8 cellular contexts compared by ENCODE assay signal in the genomic region with DNA sequence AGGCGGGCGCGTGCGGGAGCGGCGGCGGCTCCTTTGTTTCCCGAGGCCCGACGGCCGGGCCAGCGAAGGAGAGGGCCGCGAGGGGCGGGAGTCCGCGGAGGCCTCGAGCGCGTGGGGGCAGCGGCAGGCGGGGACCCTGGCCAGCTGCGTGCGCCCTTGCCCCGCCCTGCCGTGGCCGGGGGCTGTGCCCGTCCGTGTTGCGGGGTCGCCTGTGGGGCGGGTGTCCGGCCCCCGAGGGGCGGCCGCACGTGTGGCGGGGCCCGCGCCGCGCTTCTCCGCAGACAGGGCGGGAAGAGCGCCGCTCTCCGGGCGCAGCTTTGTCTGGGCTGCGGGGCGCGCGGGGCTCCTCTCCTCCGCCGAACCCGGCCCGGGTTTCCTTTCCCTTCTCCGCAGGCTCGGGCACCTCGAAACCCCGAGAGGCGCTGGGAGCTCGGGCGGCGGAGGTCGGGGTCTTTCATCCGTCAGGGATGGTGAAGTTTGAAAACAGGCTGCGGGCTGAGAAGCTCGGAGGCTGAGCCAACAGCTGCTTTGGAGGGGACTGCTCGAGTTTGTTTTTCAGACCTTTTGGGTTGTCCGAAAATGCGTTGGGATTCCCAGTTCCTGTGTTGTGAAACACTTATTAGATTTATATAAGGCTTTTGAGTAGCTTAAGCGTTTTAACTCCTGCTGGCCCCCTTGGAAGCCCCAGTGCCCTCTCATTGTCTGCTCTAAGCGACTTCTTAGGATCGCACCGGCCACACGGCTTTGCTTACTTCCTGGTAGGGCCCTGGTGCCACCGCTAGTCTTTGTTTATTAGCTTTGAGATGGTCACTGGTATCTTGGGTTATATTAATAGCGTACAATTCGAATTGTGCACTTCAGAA. TPM values are rescaled to one million over a fixed set of nuclear protein-coding genes. Genes with fewer than 3 reads are reported as not detected.
A peak's percentile ranks its signal among the peaks of the same experiment; 100 is the strongest.
DNase-seq lines count a peak whose midpoint lies in the region; ATAC-seq and TF ChIP-seq lines count a peak whose summit lies in the region.

No MANE protein-coding gene starts in this region.

- TF ChIP-seq CTCF in CD8-positive, alpha-beta T cell (IDR thresholded peaks at IDR 0.05) = no peak
- TF ChIP-seq CTCF in RWPE2 (IDR thresholded peaks at IDR 0.05; ENCODE audit: poor library complexity, severe bottlenecking) (peak; percentile 22), ascending aorta (IDR thresholded peaks at IDR 0.05) (peak in 2 of 3 experiments; percentile 12 to 17)

- no peaks in the 10 kb centered on the region for H3K27me3 Mint-ChIP-seq in CD8-positive, alpha-beta T cell (ENCODE audit: low read depth)

- H3K4me1 ChIP-seq in CD8-positive, alpha-beta T cell (ENCODE audit: insufficient read depth, low read length) = peaks cover 77% of the 10 kb centered on the region
- H3K4me1 ChIP-seq in RWPE2 (ENCODE audit: insufficient read depth, poor library complexity, severe bottlenecking) (peaks cover 58% of the 10 kb centered on the region), ascending aorta (peaks cover 8 to 61% of the 10 kb centered on the region in 2 donors), right cardiac atrium (ENCODE audit: control insufficient read depth, insufficient read depth, low read length) (peaks cover 6% of the 10 kb centered on the region)

- H3K27ac ChIP-seq in CD8-positive, alpha-beta T cell (ENCODE audit: low read depth, low read length) = peak overlapping the region; percentile 99
- H3K27ac ChIP-seq in RWPE2 (ENCODE audit: poor library complexity, severe bottlenecking) (peak overlapping the region; percentile 94), ascending aorta (peak overlapping the region; percentile 98 to 99), right cardiac atrium (ENCODE audit: low read length) (peak overlapping the region; percentile 75)

- TF ChIP-seq EP300 in Ishikawa (IDR thresholded peaks at IDR 0.05; ENCODE audit: borderline replicate concordance) = no peak

- H3K4me3 Mint-ChIP-seq in CD8-positive, alpha-beta T cell = peak overlapping the region; percentile 98

- H3K9me3 ChIP-seq in CD8-positive, alpha-beta T cell (ENCODE audit: low read length) = no peaks in the 10 kb centered on the region
- H3K9me3 ChIP-seq in RWPE2 (ENCODE audit: severe bottlenecking) = no peaks in the 10 kb centered on the region
- no peaks in the 10 kb centered on the region for H3K9me3 ChIP-seq in ascending aorta
- H3K9me3 ChIP-seq in right cardiac atrium (ENCODE audit: control insufficient read depth, low read length) = no peaks in the 10 kb centered on the region

- DNase-seq in CD8-positive, alpha-beta T cell = peak in 5 of 7 experiments; percentile 29 to 70 (median 50)
- no peak for DNase-seq in RWPE2 (ENCODE audit: low spot score)
- peak in 1 of 2 donors; percentile 78 for DNase-seq in ascending aorta (ENCODE audit: low spot score in 2 of 2)
- peak; percentile 42 to 82 (median 80) for DNase-seq in right cardiac atrium
- peak; percentile 90 for DNase-seq in posterior vena cava (ENCODE audit: low spot score)

- no peaks in the 10 kb centered on the region for H3K36me3 ChIP-seq in CD8-positive, alpha-beta T cell (ENCODE audit: insufficient read depth, low read length)
- H3K36me3 ChIP-seq in RWPE2 (ENCODE audit: low read depth) (no peaks in the 10 kb centered on the region), ascending aorta (no peaks in the 10 kb centered on the region)

- peaks cover 16% of the 10 kb centered on the region for H3K36me3 Mint-ChIP-seq in CD8-positive, alpha-beta T cell

- no peak for ATAC-seq in CD8-positive, alpha-beta T cell
- peak; percentile 7 for ATAC-seq in GM19438 (IDR thresholded peaks at IDR 0.05; ENCODE audit: low read depth, unreplicated experiment)
- ATAC-seq in RWPE2 (ENCODE audit: low read depth) = no peak
- peak in 1 of 2 donors; percentile 1 for ATAC-seq in right cardiac atrium
- ATAC-seq in HG03108 (IDR thresholded peaks at IDR 0.05; ENCODE audit: unreplicated experiment) = no peak

- no peaks in the 10 kb centered on the region for H3K27me3 ChIP-seq in CD8-positive, alpha-beta T cell (ENCODE audit: insufficient read depth, low read length)
- H3K27me3 ChIP-seq in RWPE2 (ENCODE audit: insufficient read depth, poor library complexity, severe bottlenecking) = no peaks in the 10 kb centered on the region
- no peaks in the 10 kb centered on the region for H3K27me3 ChIP-seq in ascending aorta
- H3K27me3 ChIP-seq in right cardiac atrium (ENCODE audit: control insufficient read depth, insufficient read depth) = no peaks in the 10 kb centered on the region

- H3K4me1 Mint-ChIP-seq in CD8-positive, alpha-beta T cell (ENCODE audit: low read depth) = peaks cover 78% of the 10 kb centered on the region

- H3K27ac Mint-ChIP-seq in CD8-positive, alpha-beta T cell = peak overlapping the region; percentile 96

- CTCF ChIA-PET in CD8-positive, alpha-beta T cell (lab: Charles Lee) = interaction anchor here (0.8 to 8.0 kb wide), 21 partner anchors 9 to 313 kb away, joined by 3 to 92 read pairs (median 6); no protein-coding TSS in a partner anchor

- H3K4me3 ChIP-seq in CD8-positive, alpha-beta T cell (ENCODE audit: low read depth, low read length) = peak overlapping the region; percentile 73
- H3K4me3 ChIP-seq in RWPE2 (ENCODE audit: severe bottlenecking) = peak overlapping the region; percentile 93
- peak overlapping the region; percentile 93 to 94 for H3K4me3 ChIP-seq in ascending aorta
- peak overlapping the region; percentile 83 for H3K4me3 ChIP-seq in right cardiac atrium (ENCODE audit: low read length)

- WGBS in right cardiac atrium = under 1% methylated on average over 79 of the region's 79 CpGs

- TF ChIP-seq RAD21 in Ishikawa (IDR thresholded peaks at IDR 0.05; ENCODE audit: low read depth) = no peak

- intact Hi-C loops in CD8-positive, alpha-beta T cell (cut with DNase I, micrococcal nuclease) = loop anchor here (1.0 to 10.0 kb wide), 13 partner anchors 8 to 957 kb away; a partner anchor contains a TSS
- intact Hi-C loops in ascending aorta (cut with DNase I) (loop anchor here (1.0 to 5.0 kb wide), 7 partner anchors 18 to 1337 kb away; a partner anchor contains a TSS), right cardiac atrium (cut with DNase I) (loop anchor here in 2 of 4 donors (5.0 to 10.0 kb wide), 3 partner anchors 37 to 92 kb away; a partner anchor contains a TSS), posterior vena cava (cut with DNase I) (loop anchor here in 1 of 2 donors (5.0 to 10.0 kb wide), 2 partner anchors 50 to 92 kb away; a partner anchor contains a TSS)

- POLR2A ChIA-PET in CD8-positive, alpha-beta T cell (lab: Charles Lee) = interaction anchor here (0.7 to 6.1 kb wide), 20 partner anchors 9 to 505 kb away, joined by 3 to 121 read pairs (median 10); no protein-coding TSS in a partner anchor

- no peaks in the 10 kb centered on the region for H3K9me3 Mint-ChIP-seq in CD8-positive, alpha-beta T cell

TF ChIP-seq in Ishikawa, 13 proteins besides CTCF, POLR2A, EP300 and RAD21:
- TF ChIP-seq ZBTB7A (IDR thresholded peaks at IDR 0.05; ENCODE audit: low read depth) (peak; percentile 49; the same call in 1 of the 2 replicates), TAF1 (IDR thresholded peaks at IDR 0.05; ENCODE audit: low read depth) (no peak)
- TF ChIP-seq, protein P1, sequence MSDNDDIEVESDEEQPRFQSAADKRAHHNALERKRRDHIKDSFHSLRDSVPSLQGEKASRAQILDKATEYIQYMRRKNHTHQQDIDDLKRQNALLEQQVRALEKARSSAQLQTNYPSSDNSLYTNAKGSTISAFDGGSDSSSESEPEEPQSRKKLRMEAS (IDR thresholded peaks at IDR 0.05) = peak; percentile 26; the same call in 1 of the 2 replicates

RNA-seq across cellular contexts. Expression of a gene that starts 0.8 kb away (rescaled TPM):
- 100 to 1,000 TPM; 264 to 275 TPM for total RNA-seq in CD8-positive, alpha-beta T cell
- total RNA-seq in ascending aorta (61.9 TPM), right cardiac atrium (10 to 100 TPM; 17.6 to 26.0 (median 21.2) TPM), posterior vena cava (10 to 100 TPM; 40.3 to 41.8 TPM)
- polyA plus RNA-seq in right cardiac atrium = 7.8 TPM
